In the genomic region with DNA sequence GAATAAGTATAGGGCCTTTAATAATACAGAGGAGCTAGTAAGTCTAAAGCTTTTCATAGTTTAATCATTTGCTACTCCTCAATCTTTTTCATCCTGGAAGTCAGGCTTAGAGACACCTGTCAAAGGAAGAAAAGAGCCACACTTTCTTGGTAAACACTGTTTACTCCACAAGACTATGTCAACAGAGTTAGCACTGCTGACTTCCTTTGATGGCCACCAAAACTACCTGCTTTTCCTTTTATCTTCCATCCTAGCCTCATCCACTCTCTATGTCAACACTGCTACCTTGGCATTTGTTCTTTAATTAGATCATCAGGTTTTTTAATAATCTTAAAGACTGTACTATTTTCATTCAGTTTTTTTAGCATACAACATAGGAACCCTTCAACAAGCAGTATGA, we compare ENCODE assay signal across 25 cellular contexts.
"Had no signal": no experiment of that assay in that cellular context is flagged by ENCODE, and none has a peak within 500 bp of the region (broad histone marks: within the 10 kb centered on the region; RNA-seq: fewer than 3 reads in every experiment).

No MANE protein-coding gene starts in this region.

- H3K4me3 ChIP-seq: esophagus muscularis mucosa, gastroesophageal sphincter, heart left ventricle, hepatocyte, neural progenitor cell, smooth muscle cell, stomach, thyroid gland, uterus had no signal

- H3K9me3 ChIP-seq: esophagus muscularis mucosa, gastroesophageal sphincter, heart left ventricle, stomach, thyroid gland, uterus had no signal

- DNase-seq: effector CD8-positive, alpha-beta T cell; foreskin keratinocyte; heart left ventricle; kidney; mammary epithelial cell; mesendoderm; midbrain; naive thymus-derived CD4-positive, alpha-beta T cell; stimulated activated CD4-positive, alpha-beta T cell treated with anti-CD3 and anti-CD28 coated beads, Interleukin-12 subunit alpha, Interleukin-12 subunit beta, amount 100 ng/mL, for 4 hours; stimulated activated CD4-positive, alpha-beta T cell treated with anti-CD3 and anti-CD28 coated beads, Interleukin-1b, Interleukin-23, amount 100 ng/mL, for 48 hours; stimulated activated CD4-positive, alpha-beta T cell treated with anti-CD3 and anti-CD28 coated beads, Interleukin-4, amount 100 ng/mL, for 1 hour; stimulated activated CD8-positive, alpha-beta memory T cell treated with anti-CD3 and anti-CD28 coated beads, Interleukin-4, amount 100 ng/mL, for 48 hours; stimulated activated naive CD4-positive, alpha-beta T cell; stomach; thyroid gland; trophoblast cell; uterus had no signal

- H3K4me1 ChIP-seq: foreskin keratinocyte, thyroid gland, uterus had no signal

- H3K36me3 ChIP-seq: esophagus muscularis mucosa, gastroesophageal sphincter, heart left ventricle, neural progenitor cell, stomach, thyroid gland, uterus had no signal

- H3K27me3 ChIP-seq: esophagus muscularis mucosa, foreskin keratinocyte, gastroesophageal sphincter, heart left ventricle, hepatocyte, neural progenitor cell, stomach, thyroid gland, uterus had no signal

- ATAC-seq: foreskin keratinocyte; gastroesophageal sphincter; heart left ventricle; left lobe of liver; naive thymus-derived CD4-positive, alpha-beta T cell; sciatic nerve had no signal

- H3K27ac ChIP-seq: esophagus muscularis mucosa, foreskin keratinocyte, heart left ventricle, hepatocyte, neural progenitor cell, parathyroid adenoma, stomach, uterus had no signal
